ENCODE assay signal across 9 cellular contexts in genomic region chr16:85234310-85235235, GRCh38.
DNase-seq lines count a peak whose midpoint lies in the region; ATAC-seq, FAIRE-seq and TF ChIP-seq lines count a peak whose summit lies in the region.
"Had no signal": no experiment of that assay in that cellular context is flagged by ENCODE, and none has a peak within 500 bp of the region (broad histone marks: within the 10 kb centered on the region; RNA-seq: fewer than 3 reads in every experiment).

No MANE protein-coding gene starts in this region.

- WGBS in HepG2 (ENCODE audit: low lambda C conversion rate) = 32% methylated on average over 32 of the region's 36 CpGs

- no peak overlapping the region for H3K27ac ChIP-seq in HepG2 (ENCODE audit: extremely low read length, insufficient read depth, low read length)
- H3K27ac ChIP-seq in uterus = peak overlapping the region; percentile 73 to 90

- H4K20me1 ChIP-seq in HepG2 (ENCODE audit: insufficient read depth, low read length) = no peaks in the 10 kb centered on the region

- peak; percentile 62 for TF ChIP-seq CTCF in HepG2 (CRISPR knock-in tag; IDR thresholded peaks at IDR 0.05)
- TF ChIP-seq CTCF in uterus (IDR thresholded peaks at IDR 0.05) = peak in 1 of 4 experiments; percentile 5
- no peak for TF ChIP-seq CTCF in GM10248 (IDR thresholded peaks at IDR 0.05; ENCODE audit: control extremely low read depth, extremely low read depth, low read depth, missing control alignments)

- TF ChIP-seq RAD21 in HepG2 (CRISPR knock-in tag; IDR thresholded peaks at IDR 0.05) = no peak

- POLR2A ChIA-PET in HepG2 (lab: Yijun Ruan, JAX) = no interaction called here
- POLR2A ChIA-PET in GM10248 (lab: Yijun Ruan, JAX) = no interaction called here

- intact Hi-C loops in Right ventricle myocardium inferior (cut with DNase I) (loop anchor here (5.0 kb wide), 1 partner anchor 107 kb away; no protein-coding TSS in a partner anchor), cardiac septum (cut with DNase I) (loop anchor here (1.0 to 10.0 kb wide), 3 partner anchors 14 to 120 kb away; partner anchors contain the start of gene CIBAR2), HepG2 (cut with micrococcal nuclease; ENCODE audit: unreplicated experiment) (no loop called here), uterus (cut with DNase I; ENCODE audit: low total_unique reads) (no loop called here)

- H3K4me1 ChIP-seq in HepG2 (ENCODE audit: insufficient read depth, low read length) (peaks cover 14% of the 10 kb centered on the region), uterus (peaks cover 0 to 48% of the 10 kb centered on the region in 2 donors)

- FAIRE-seq in HepG2 (lab: Jason Lieb, UNC) = peak; percentile 68
- FAIRE-seq: keratinocyte had no signal

- no peak overlapping the region for H2AFZ ChIP-seq in HepG2 (ENCODE audit: low read length)

- no peak overlapping the region for H3K4me3 ChIP-seq in HepG2 (replicated peaks in 1 of 3; ENCODE audit: insufficient read depth in 1 of 3, low read depth in 2 of 3, low read length in 3 of 3)
- peak overlapping the region; percentile 17 to 36 for H3K4me3 ChIP-seq in uterus

- BruUV-seq in HepG2 (replicated peaks; lab: Mats Ljungman, UMichigan) = no TSS peak

- CTCF ChIA-PET in HepG2 (lab: Yijun Ruan, JAX; ENCODE audit: low intra/inter-chr PET ratio, low total read pairs) (no interaction called here), GM10248 (lab: Yijun Ruan, JAX) (interaction anchor here (4.2 kb wide), 1 partner anchor 11 kb away, joined by 30 read pairs; no protein-coding TSS in a partner anchor)

- no peak for TF ChIP-seq POLR2A in HepG2 (IDR thresholded peaks at IDR 0.05; ENCODE audit: insufficient read depth in 1 of 2, low read depth in 2 of 2, low read length in 2 of 2)
- TF ChIP-seq POLR2A in uterus (IDR thresholded peaks at IDR 0.05) = peak in 1 of 2 donors; percentile 24

- H3K4me2 ChIP-seq in HepG2 (ENCODE audit: low read depth, low read length) = no peak overlapping the region

- H3K9ac ChIP-seq in HepG2 (ENCODE audit: insufficient read depth, low read depth, low read length) = no peak overlapping the region

- H3K36me3 ChIP-seq in HepG2 (replicated peaks in 1 of 2; ENCODE audit: control insufficient read depth in 1 of 2, insufficient read depth in 2 of 2, low read length in 2 of 2) (no peaks in the 10 kb centered on the region), uterus (no peaks in the 10 kb centered on the region)

- in situ Hi-C loops in HepG2 (cut with HindIII; ENCODE audit: extremely low pct_ligation_motif_present, low pct_unique_long_range_greater_than_20kb) = no loop called here

- peak; percentile 57 for ATAC-seq in Right ventricle myocardium inferior
- ATAC-seq in HepG2 = peak; percentile 88

- no peaks in the 10 kb centered on the region for H3K79me2 ChIP-seq in HepG2 (ENCODE audit: insufficient read depth, low read length)

- H3K9me3 ChIP-seq in HepG2 (ENCODE audit: low read length) (no peaks in the 10 kb centered on the region), uterus (no peaks in the 10 kb centered on the region)

- H3K27me3 ChIP-seq in HepG2 (ENCODE audit: control insufficient read depth in 1 of 2, insufficient read depth in 2 of 2, low read length in 2 of 2) (no peaks in the 10 kb centered on the region; a peak in 1 of 5 replicates), uterus (no peaks in the 10 kb centered on the region)

- peak; percentile 80 for DNase-seq in Right ventricle myocardium inferior (ENCODE audit: missing footprints)
- DNase-seq in cardiac septum (ENCODE audit: low spot score) = no peak
- peak; percentile 75 for DNase-seq in cerebellum (ENCODE audit: low spot score)
- peak; percentile 70 for DNase-seq in HepG2 (ENCODE audit: low spot score)
- DNase-seq in uterus = peak; percentile 79 to 85
- DNase-seq in NK-92 (lab: John Stamatoyannopoulos, UW; ENCODE audit: unreplicated experiment) = no peak
- no peak for DNase-seq in GM10248 (ENCODE audit: extremely low spot score)
- DNase-seq in activated T-cell treated with anti-CD3 and anti-CD28 coated beads, Interleukin-2, amount 50 U/mL, for 1 hour = no peak

- 0 out of 4 replicates have a peak, but pooled peaks of 1 of the 2 experiments have one; percentile 9 for TF ChIP-seq EP300 in HepG2 (IDR thresholded peaks at IDR 0.05; ENCODE audit: low read depth in 2 of 2, low read length in 2 of 2)
- no peak for TF ChIP-seq EP300 in HepG2 (CRISPR knock-in tag; IDR thresholded peaks at IDR 0.05; ENCODE audit: borderline replicate concordance)

TF ChIP-seq in HepG2, 621 proteins besides CTCF, POLR2A, EP300 and RAD21 (continues in another document):
- TF ChIP-seq KDM5B (CRISPR knock-in tag; IDR thresholded peaks at IDR 0.05; ENCODE audit: borderline replicate concordance) (peak; percentile 80; the same call in 1 of the 2 replicates), MXD4 (CRISPR knock-in tag; IDR thresholded peaks at IDR 0.05) (no peak), FOXA3 (CRISPR knock-in tag; IDR thresholded peaks at IDR 0.05) (peak; percentile 29; the same call in 1 of the 2 replicates), CREM (IDR thresholded peaks at IDR 0.05) (peak; percentile 56), CREM (CRISPR knock-in tag; IDR thresholded peaks at IDR 0.05) (0 out of 2 replicates have a peak, but pooled peaks have one; percentile 43), RCOR2 (CRISPR knock-in tag; IDR thresholded peaks at IDR 0.05) (peak; percentile 100), STAG1 (CRISPR knock-in tag; IDR thresholded peaks at IDR 0.05) (peak; percentile 28; the same call in 1 of the 2 replicates), UBTF (CRISPR knock-in tag; IDR thresholded peaks at IDR 0.05) (peak; percentile 47; the same call in 1 of the 2 replicates), HNF4A (CRISPR knock-in tag; IDR thresholded peaks at IDR 0.05) (peak; percentile 81), HNF1A (IDR thresholded peaks at IDR 0.05; ENCODE audit: low read depth) (no peak), HNF1A (CRISPR knock-in tag; IDR thresholded peaks at IDR 0.05; ENCODE audit: borderline replicate concordance) (peak; percentile 59; the same call in 1 of the 2 replicates), TARDBP (CRISPR knock-in tag; IDR thresholded peaks at IDR 0.05) (peak; percentile 77; the same call in 1 of the 2 replicates), FOXP4 (CRISPR knock-in tag; IDR thresholded peaks at IDR 0.05) (peak; percentile 30; the same call in 1 of the 2 replicates)

Comparison
In these comparisons a context has a peak if more than half of its experiments do, and no peak if none do; other contexts are left out.
1. DNase-seq: peak in Right ventricle myocardium inferior (single experiment), cerebellum (single experiment), HepG2 (single experiment) and uterus (2 of 2); none in cardiac septum (single experiment), NK-92 (single experiment), GM10248 (single experiment) and activated T-cell treated with anti-CD3 and anti-CD28 coated beads, Interleukin-2, amount 50 U/mL, for 1 hour (single experiment).
2. H3K4me3 ChIP-seq: peak in uterus (2 of 2); none in HepG2 (0 of 3).
3. intact Hi-C loops: an anchor here in Right ventricle myocardium inferior (5.0 kb wide) and cardiac septum (1.0 to 10.0 kb wide); none called in HepG2 and uterus.